ENCODE assay signal across 9 cellular contexts in the genomic region with DNA sequence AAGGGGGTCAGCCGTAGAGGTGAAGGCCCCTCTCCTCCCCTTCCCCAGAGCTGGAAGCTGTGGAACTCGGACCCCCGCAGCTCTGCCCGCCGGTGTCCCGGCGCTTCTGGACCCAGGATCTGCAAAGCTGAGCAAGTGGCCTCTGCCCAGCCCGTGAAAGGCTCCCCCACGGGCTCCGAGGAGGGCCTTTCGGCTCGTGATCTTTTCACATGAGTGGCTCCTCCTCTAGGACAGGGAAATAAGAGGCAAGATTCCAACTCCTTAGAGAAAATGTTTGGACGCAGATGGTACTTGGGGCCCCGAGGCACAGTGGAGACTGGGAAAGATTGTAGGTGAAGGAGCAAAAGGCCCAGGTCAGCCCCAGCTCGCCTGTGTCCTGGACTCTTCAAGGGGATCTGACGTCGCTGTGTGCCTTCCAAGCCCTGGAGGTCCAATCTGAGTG. TPM values are rescaled to one million over a fixed set of nuclear protein-coding genes. Genes with fewer than 3 reads are reported as not detected.
A peak's percentile ranks its signal among the peaks of the same experiment; 100 is the strongest.
DNase-seq lines count a peak whose midpoint lies in the region; ATAC-seq and TF ChIP-seq lines count a peak whose summit lies in the region.
"Had no signal": no experiment of that assay in that cellular context is flagged by ENCODE, and none has a peak within 500 bp of the region (broad histone marks: within the 10 kb centered on the region; RNA-seq: fewer than 3 reads in every experiment).

No MANE protein-coding gene starts in this region.

- peak overlapping the region; percentile 41; the same call in 1 of the 2 replicates for H3K4me2 ChIP-seq in BLaER1

- no peaks in the 10 kb centered on the region; the same call in 1 of the 2 replicates for H3K9me3 Mint-ChIP-seq in WTC11
- no peaks in the 10 kb centered on the region for H3K9me3 Mint-ChIP-seq in osteocyte (ENCODE audit: unreplicated experiment)

- H3K4me1 Mint-ChIP-seq in WTC11 = peaks cover 31% of the 10 kb centered on the region
- peaks cover 29% of the 10 kb centered on the region for H3K4me1 Mint-ChIP-seq in osteocyte (ENCODE audit: unreplicated experiment)

- H3K27ac Mint-ChIP-seq in WTC11 (0 out of 2 replicates have a peak overlapping the region, but pooled peaks have one; percentile 3), osteocyte (ENCODE audit: unreplicated experiment) (peak overlapping the region; percentile 53)

- no peaks in the 10 kb centered on the region for H3K36me3 ChIP-seq in BLaER1

- H3K9ac ChIP-seq in BLaER1 = no peak overlapping the region

- no peak for TF ChIP-seq CTCF in WTC11 (IDR thresholded peaks at IDR 0.05)
- TF ChIP-seq CTCF in osteocyte (IDR thresholded peaks at IDR 0.05) = no peak

- POLR2A ChIA-PET in WTC11 (lab: Charles Lee) = interaction anchor here (0.8 kb wide), 1 partner anchor 12 kb away, joined by 5 read pairs; no protein-coding TSS in a partner anchor

- H3K4me1 ChIP-seq in BLaER1 = peaks cover 23% of the 10 kb centered on the region

- intact Hi-C loops in Right ventricle myocardium superior (cut with DNase I) = no loop called here

- ATAC-seq in WTC11 (peak; percentile 31), Right ventricle myocardium superior (ENCODE audit: poor library complexity) (peak; percentile 70), GM21576 (IDR thresholded peaks at IDR 0.05; ENCODE audit: unreplicated experiment) (no peak)

- CTCF ChIA-PET in WTC11 (lab: Charles Lee) = interaction anchor here (1.1 to 2.1 kb wide), 4 partner anchors 11 to 331 kb away, joined by 3 to 7 read pairs (median 7); no protein-coding TSS in a partner anchor

- H4K20me1 ChIP-seq in BLaER1 = no peaks in the 10 kb centered on the region

- peak overlapping the region; percentile 66 for H3K4me3 Mint-ChIP-seq in WTC11
- H3K4me3 Mint-ChIP-seq in osteocyte (ENCODE audit: unreplicated experiment) = peak overlapping the region; percentile 45

- H3K27me3 ChIP-seq in BLaER1 = peaks cover 9% of the 10 kb centered on the region; the same call in 1 of the 2 replicates

- H3K36me3 Mint-ChIP-seq in WTC11 = no peaks in the 10 kb centered on the region
- H3K36me3 Mint-ChIP-seq in osteocyte (ENCODE audit: unreplicated experiment) = no peaks in the 10 kb centered on the region

- H3K9me3 ChIP-seq in BLaER1 = peaks cover 15% of the 10 kb centered on the region

- no peak overlapping the region for H3K4me3 ChIP-seq in BLaER1

- H3K27me3 Mint-ChIP-seq in WTC11 (ENCODE audit: low read depth) = peaks cover 14% of the 10 kb centered on the region
- peaks cover 3% of the 10 kb centered on the region for H3K27me3 Mint-ChIP-seq in osteocyte (ENCODE audit: unreplicated experiment)

- no peak overlapping the region for H3K27ac ChIP-seq in BLaER1

- DNase-seq in WTC11 (ENCODE audit: low spot score) = peak; percentile 36
- peak; percentile 68 for DNase-seq in Right ventricle myocardium superior
- no peak for DNase-seq in osteocyte (ENCODE audit: extremely low spot score, unreplicated experiment)
- DNase-seq in activated gamma-delta T cell treated with Interleukin-2 at 50 U/mL for 16 hours = no peak
- no peak for DNase-seq in NCI-H524 treated with DMSO at 0.1 percent for 48 hours (lab: John Stamatoyannopoulos, UW)
- no peak for DNase-seq in NCI-H226
- DNase-seq: NCI-H1105 treated with DMSO at 0.1 percent for 48 hours had no signal

TF ChIP-seq in WTC11, 78 proteins besides CTCF, POLR2A, EP300 and RAD21:
- TF ChIP-seq ZNF423 (CRISPR knock-in tag; IDR thresholded peaks at IDR 0.05) = 0 out of 2 replicates have a peak, but pooled peaks have one; percentile 13
- TF ChIP-seq SMAD3 (CRISPR knock-in tag; IDR thresholded peaks at IDR 0.05; ENCODE audit: borderline replicate concordance) = no peak

RNA-seq across cellular contexts. Expression of gene SP3, which starts 48.2 kb away (rescaled TPM):
- total RNA-seq in WTC11 (2021) (72.8 to 88.5 TPM (median 77.1 TPM) in 3 replicates), Right ventricle myocardium superior (35.3 TPM), osteocyte (75.3 and 80.3 TPM in 2 replicates)

Comparison
In these comparisons a context has a peak if more than half of its experiments do, and no peak if none do; other contexts are left out.
1. DNase-seq: peak in WTC11 (single experiment) and Right ventricle myocardium superior (single experiment); none in osteocyte (single experiment), activated gamma-delta T cell treated with Interleukin-2 at 50 U/mL for 16 hours (single experiment), NCI-H524 treated with DMSO at 0.1 percent for 48 hours (single experiment) and NCI-H226 (single experiment).